ENCODE assay signal across 16 cellular contexts in genomic region chr2:47658646-47659320, GRCh38.
"Had no signal": no experiment of that assay in that cellular context is flagged by ENCODE, and none has a peak within 500 bp of the region (broad histone marks: within the 10 kb centered on the region; RNA-seq: fewer than 3 reads in every experiment).

No MANE protein-coding gene starts in this region.

- DNase-seq: activated CD4-positive, alpha-beta memory T cell treated with anti-CD3 and anti-CD28 coated beads, Interleukin-2, amount 10 ng/mL, durations not matched to agents 7 days and 5 days; activated CD4-positive, alpha-beta T cell treated with anti-CD3 and anti-CD28 coated beads for 36 hours; activated CD8-positive, alpha-beta memory T cell treated with anti-CD3 and anti-CD28 coated beads, Interleukin-2, amount 10 ng/mL, durations not matched to agents 7 days and 5 days; activated naive CD4-positive, alpha-beta T cell treated with anti-CD3 and anti-CD28 coated beads, Interleukin-2, amount 10 ng/mL, durations not matched to agents 7 days and 5 days; activated naive CD8-positive, alpha-beta T cell treated with anti-CD3 and anti-CD28 coated beads, Interleukin-2, amount 50 U/mL, for 24 hours; anterior cingulate cortex; caudate nucleus; dorsolateral prefrontal cortex; hippocampal formation; left cardiac atrium had no signal

- H3K36me3 Mint-ChIP-seq: activated CD8-positive, alpha-beta memory T cell treated with anti-CD3 and anti-CD28 coated beads, Interleukin-2, amount 10 ng/mL, durations not matched to agents 7 days and 5 days; activated naive CD4-positive, alpha-beta T cell treated with anti-CD3 and anti-CD28 coated beads, Interleukin-2, amount 10 ng/mL, durations not matched to agents 7 days and 5 days; brain had no signal

- H3K27ac Mint-ChIP-seq: activated CD4-positive, alpha-beta memory T cell treated with anti-CD3 and anti-CD28 coated beads, Interleukin-2, amount 10 ng/mL, durations not matched to agents 7 days and 5 days; activated CD4-positive, alpha-beta T cell treated with anti-CD3 and anti-CD28 coated beads for 36 hours; activated CD8-positive, alpha-beta memory T cell treated with anti-CD3 and anti-CD28 coated beads, Interleukin-2, amount 10 ng/mL, durations not matched to agents 7 days and 5 days; activated naive CD4-positive, alpha-beta T cell treated with anti-CD3 and anti-CD28 coated beads, Interleukin-2, amount 10 ng/mL, durations not matched to agents 7 days and 5 days; activated naive CD8-positive, alpha-beta T cell treated with anti-CD3 and anti-CD28 coated beads, Interleukin-2, amount 50 U/mL, for 24 hours; brain; nephron; progenitor cell of endocrine pancreas; T-helper 2 cell treated with Interferon-gamma antibody and Interleukin-4, amounts not matched to agents 5 μg/mL and 100 μg/mL, for 36 hours had no signal

- H3K4me3 Mint-ChIP-seq: activated CD4-positive, alpha-beta memory T cell treated with anti-CD3 and anti-CD28 coated beads, Interleukin-2, amount 10 ng/mL, durations not matched to agents 7 days and 5 days; activated CD4-positive, alpha-beta T cell treated with anti-CD3 and anti-CD28 coated beads for 36 hours; activated CD8-positive, alpha-beta memory T cell treated with anti-CD3 and anti-CD28 coated beads, Interleukin-2, amount 10 ng/mL, durations not matched to agents 7 days and 5 days; activated naive CD4-positive, alpha-beta T cell treated with anti-CD3 and anti-CD28 coated beads, Interleukin-2, amount 10 ng/mL, durations not matched to agents 7 days and 5 days; activated naive CD8-positive, alpha-beta T cell treated with anti-CD3 and anti-CD28 coated beads, Interleukin-2, amount 50 U/mL, for 24 hours; brain; nephron; stimulated activated naive CD8-positive, alpha-beta T cell treated with anti-CD3 and anti-CD28 coated beads, Interleukin-15, Interleukin-2, amounts not matched to agents 100 ng/mL and 50 ng/mL, for 24 hours; T-helper 2 cell treated with Interferon-gamma antibody and Interleukin-4, amounts not matched to agents 5 μg/mL and 100 μg/mL, for 36 hours had no signal

- H3K4me1 Mint-ChIP-seq: activated CD4-positive, alpha-beta memory T cell treated with anti-CD3 and anti-CD28 coated beads, Interleukin-2, amount 10 ng/mL, durations not matched to agents 7 days and 5 days; activated CD4-positive, alpha-beta T cell treated with anti-CD3 and anti-CD28 coated beads for 36 hours; activated CD8-positive, alpha-beta memory T cell treated with anti-CD3 and anti-CD28 coated beads, Interleukin-2, amount 10 ng/mL, durations not matched to agents 7 days and 5 days; activated naive CD4-positive, alpha-beta T cell treated with anti-CD3 and anti-CD28 coated beads, Interleukin-2, amount 10 ng/mL, durations not matched to agents 7 days and 5 days had no signal

- H3K27me3 Mint-ChIP-seq: activated CD4-positive, alpha-beta T cell treated with anti-CD3 and anti-CD28 coated beads for 36 hours; activated naive CD8-positive, alpha-beta T cell treated with anti-CD3 and anti-CD28 coated beads, Interleukin-2, amount 50 U/mL, for 24 hours; brain; stimulated activated naive CD8-positive, alpha-beta T cell treated with anti-CD3 and anti-CD28 coated beads, Interleukin-15, Interleukin-2, amounts not matched to agents 100 ng/mL and 50 ng/mL, for 24 hours had no signal

- H3K9me3 ChIP-seq: tibial nerve had no signal

- ATAC-seq: activated CD4-positive, alpha-beta T cell treated with anti-CD3 and anti-CD28 coated beads for 36 hours; activated CD8-positive, alpha-beta memory T cell treated with anti-CD3 and anti-CD28 coated beads, Interleukin-2, amount 10 ng/mL, durations not matched to agents 7 days and 5 days; activated naive CD8-positive, alpha-beta T cell treated with anti-CD3 and anti-CD28 coated beads, Interleukin-2, amount 50 U/mL, for 24 hours; left cardiac atrium had no signal

- H3K36me3 ChIP-seq: tibial nerve had no signal

- H3K9me3 Mint-ChIP-seq: activated CD4-positive, alpha-beta memory T cell treated with anti-CD3 and anti-CD28 coated beads, Interleukin-2, amount 10 ng/mL, durations not matched to agents 7 days and 5 days; activated naive CD4-positive, alpha-beta T cell treated with anti-CD3 and anti-CD28 coated beads, Interleukin-2, amount 10 ng/mL, durations not matched to agents 7 days and 5 days; activated naive CD8-positive, alpha-beta T cell treated with anti-CD3 and anti-CD28 coated beads, Interleukin-2, amount 50 U/mL, for 24 hours; brain; nephron; stimulated activated naive CD8-positive, alpha-beta T cell treated with anti-CD3 and anti-CD28 coated beads, Interleukin-15, Interleukin-2, amounts not matched to agents 100 ng/mL and 50 ng/mL, for 24 hours; T-helper 2 cell treated with Interferon-gamma antibody and Interleukin-4, amounts not matched to agents 5 μg/mL and 100 μg/mL, for 36 hours had no signal

- H3K4me3 ChIP-seq: dorsolateral prefrontal cortex, tibial nerve had no signal

- H3K27me3 ChIP-seq: dorsolateral prefrontal cortex, tibial nerve had no signal

- H3K27ac ChIP-seq: dorsolateral prefrontal cortex, tibial nerve had no signal
